In genomic region chr11:119367661-119368120, GRCh38 we compare ENCODE assay signal across 12 cellular contexts. TPM values are rescaled to one million over a fixed set of nuclear protein-coding genes. Genes with fewer than 3 reads are reported as not detected.
DNase-seq lines count a peak whose midpoint lies in the region; ATAC-seq, FAIRE-seq and TF ChIP-seq lines count a peak whose summit lies in the region.
"Had no signal": no experiment of that assay in that cellular context is flagged by ENCODE, and none has a peak within 500 bp of the region (broad histone marks: within the 10 kb centered on the region; RNA-seq: fewer than 3 reads in every experiment).

No MANE protein-coding gene starts in this region.

- H3K27me3 ChIP-seq in HL-60 (ENCODE audit: insufficient read depth, poor library complexity, severe bottlenecking) (peaks cover 14% of the 10 kb centered on the region), SJCRH30 (no peaks in the 10 kb centered on the region), PC-9 (ENCODE audit: insufficient read depth, low read depth) (no peaks in the 10 kb centered on the region)

- H3K9me2 ChIP-seq in PC-9 (ENCODE audit: insufficient read depth) = no peaks in the 10 kb centered on the region

- POLR2A ChIA-PET in PC-9 (lab: Charles Lee; ENCODE audit: unreplicated experiment) = no interaction called here

- CTCF ChIA-PET in PC-9 (lab: Charles Lee) = interaction anchor here (0.6 to 0.7 kb wide), 3 partner anchors 21 to 87 kb away, joined by 3 to 5 read pairs (median 3); no protein-coding TSS in a partner anchor

- no peak overlapping the region for H3K4me3 ChIP-seq in HL-60 (replicated peaks; ENCODE audit: insufficient read depth, low read length)
- H3K4me3 ChIP-seq in SJCRH30 = no peak overlapping the region; the same call in 1 of the 2 replicates
- no peak overlapping the region for H3K4me3 ChIP-seq in retinal pigment epithelial cell (ENCODE audit: low read length)
- no peak overlapping the region for H3K4me3 ChIP-seq in PC-9

- no peak overlapping the region for H3K4me2 ChIP-seq in PC-9
- H3K4me2 ChIP-seq: KMS-11 had no signal

- H3K9me3 ChIP-seq in SJCRH30 (replicated peaks) = no peaks in the 10 kb centered on the region
- no peaks in the 10 kb centered on the region for H3K9me3 ChIP-seq in PC-9 (ENCODE audit: insufficient read depth, low read depth)

- no TSS peak for BruUV-seq in PC-9 (replicated peaks; lab: Mats Ljungman, UMichigan)

- no peak for TF ChIP-seq CTCF in HL-60 (IDR thresholded peaks at IDR 0.05; ENCODE audit: insufficient read depth, low read length)
- no peak for TF ChIP-seq CTCF in retinal pigment epithelial cell (conservative IDR thresholded peaks at IDR 0.05; ENCODE audit: low read depth, low read length)
- no peak for TF ChIP-seq CTCF in PC-9 (conservative IDR thresholded peaks at IDR 0.05)

- FAIRE-seq in urothelium cell line (lab: Jason Lieb, UNC) = no peak

- H3K79me2 ChIP-seq in PC-9 (ENCODE audit: low read depth) = no peaks in the 10 kb centered on the region

- H3K36me3 ChIP-seq in SJCRH30 (no peaks in the 10 kb centered on the region), PC-9 (ENCODE audit: low read depth) (no peaks in the 10 kb centered on the region)

- peaks cover 44% of the 10 kb centered on the region for H3K4me1 ChIP-seq in SJCRH30
- H3K4me1 ChIP-seq in PC-9 (replicated peaks; ENCODE audit: insufficient read depth) = peaks cover 22% of the 10 kb centered on the region

- H3K27ac ChIP-seq in HL-60 (replicated peaks) (peak overlapping the region; percentile 59), SJCRH30 (peak overlapping the region; percentile 74), PC-9 (no peak overlapping the region)
- H3K27ac ChIP-seq: KMS-11 had no signal

- intact Hi-C loops in cardiac septum (cut with DNase I) (no loop called here), PC-9 (cut with micrococcal nuclease; ENCODE audit: unreplicated experiment) (loop anchor here (10.0 kb wide), 1 partner anchor 757 kb away; no protein-coding TSS in a partner anchor)

- ATAC-seq in HG03135 (IDR thresholded peaks at IDR 0.05; ENCODE audit: unreplicated experiment) = no peak

- peaks cover 8% of the 10 kb centered on the region; the same call in 1 of the 2 replicates for H3F3A ChIP-seq in PC-9 (ENCODE audit: insufficient read depth, low read depth)

- H4K20me1 ChIP-seq in PC-9 (ENCODE audit: insufficient read depth) = no peaks in the 10 kb centered on the region

- H2AFZ ChIP-seq in PC-9 = no peak overlapping the region

- peak in 1 of 2 experiments; percentile 87 for DNase-seq in HL-60 (ENCODE audit: low read depth in 1 of 2, low spot score in 1 of 2)
- no peak for DNase-seq in SJCRH30
- DNase-seq in cardiac septum (ENCODE audit: low spot score) = peak; percentile 67
- peak; percentile 80 for DNase-seq in retinal pigment epithelial cell (ENCODE audit: low read depth)
- DNase-seq in PC-9 = no peak
- no peak for DNase-seq in urothelium cell line (ENCODE audit: low spot score)
- no peak for DNase-seq in medulla oblongata (ENCODE audit: extremely low spot score)
- DNase-seq: naive B cell had no signal

RNA-seq across cellular contexts. Expression of gene USP2, which starts 13.8 kb away (rescaled TPM):
- 2.1 and 2.4 TPM in 2 replicates for total RNA-seq in SJCRH30 (2014; rRNA removed; shearing (Covaris generic))
- total RNA-seq in cardiac septum = 80.0 TPM
- total RNA-seq in PC-9 (2021) = 2.1 and 2.7 TPM in 2 replicates

RNA-seq across cellular contexts. Expression of gene MFRP, which starts 21.2 kb away (rescaled TPM):
- total RNA-seq in SJCRH30 (2014; rRNA removed; shearing (Covaris generic)) = not detected in 2 replicates
- total RNA-seq in cardiac septum = not detected
- not detected in 2 replicates for total RNA-seq in PC-9 (2021)
- total RNA-seq: H4, NCI-H460 had no signal

RNA-seq across cellular contexts. Expression of gene C1QTNF5, which starts 27.0 kb away (rescaled TPM):
- 0.85 and 2.0 TPM in 2 replicates for total RNA-seq in SJCRH30 (2014; rRNA removed; shearing (Covaris generic))
- total RNA-seq in cardiac septum = 33.8 TPM
- total RNA-seq in PC-9 (2021) = not detected in 2 replicates
- total RNA-seq: H4, NCI-H460 had no signal

RNA-seq across cellular contexts. Expression of gene RNF26, which starts 33.4 kb away (rescaled TPM):
- total RNA-seq in SJCRH30 (2014; rRNA removed; shearing (Covaris generic)) = 8.3 and 10.4 TPM in 2 replicates
- total RNA-seq in cardiac septum (10.7 TPM), PC-9 (2021) (55.0 and 64.3 TPM in 2 replicates)

RNA-seq across cellular contexts. Expression of gene MCAM, which starts 50.8 kb away (rescaled TPM):
- 30.2 and 31.7 TPM in 2 replicates for total RNA-seq in SJCRH30 (2014; rRNA removed; shearing (Covaris generic))
- total RNA-seq in cardiac septum (110 TPM), PC-9 (2021) (38.8 and 54.5 TPM in 2 replicates)

Comparison
In these comparisons a context has a peak if more than half of its experiments do, and no peak if none do; other contexts are left out.
1. DNase-seq: peak in cardiac septum (single experiment) and retinal pigment epithelial cell (single experiment); none in SJCRH30 (0 of 2), PC-9 (0 of 2), urothelium cell line (single experiment) and medulla oblongata (single experiment).
2. RNA of gene USP2, which starts 13.8 kb away (total RNA-seq): 80.0 TPM in cardiac septum (single experiment); 2.1 to 2.4 TPM in SJCRH30 and 2.1 to 2.7 TPM in PC-9; every median in the first group is over 10 times any median in the second.
3. RNA of gene C1QTNF5, which starts 27.0 kb away (total RNA-seq): 33.8 TPM in cardiac septum (single experiment); 0.85 to 2.0 TPM in SJCRH30 and not detected in PC-9; every median in the first group is over 10 times any median in the second.